19 cellular contexts compared by ENCODE assay signal in the genomic region with DNA sequence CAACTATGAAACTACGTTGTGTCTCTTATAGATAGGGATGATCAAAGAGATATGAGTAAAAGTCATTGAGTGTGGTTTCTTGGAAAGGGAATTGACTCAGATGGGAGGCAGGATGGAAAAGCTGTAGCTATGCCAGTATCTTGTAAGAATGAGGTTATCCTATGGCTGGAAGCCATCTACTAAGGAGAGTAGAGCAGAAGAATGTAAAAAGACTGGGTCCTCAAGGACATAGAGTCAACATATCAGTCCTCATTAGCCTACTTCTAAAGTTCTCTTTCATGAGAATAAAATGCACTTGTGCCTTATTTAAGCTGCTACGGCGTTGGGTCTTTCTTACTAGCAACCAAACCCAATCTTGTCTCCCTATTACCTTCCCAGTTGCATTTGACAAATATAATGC.
"Had no signal": no experiment of that assay in that cellular context is flagged by ENCODE, and none has a peak within 500 bp of the region (broad histone marks: within the 10 kb centered on the region; RNA-seq: fewer than 3 reads in every experiment).

No MANE protein-coding gene starts in this region.

- ATAC-seq: activated CD4-positive, CD25-positive, alpha-beta regulatory T cell treated with anti-CD3 and anti-CD28 coated beads, Interleukin-2, amount 50 U/mL, for 24 hours; activated CD8-positive, alpha-beta T cell treated with anti-CD3 and anti-CD28 coated beads for 36 hours; activated T-cell treated with anti-CD3 and anti-CD28 coated beads, Interleukin-2, amount 50 U/mL, for 72 hours; T-helper 17 cell had no signal

- H3K27me3 Mint-ChIP-seq: activated naive CD4-positive, alpha-beta T cell treated with anti-CD3 and anti-CD28 coated beads, Interleukin-2, amount 10 ng/mL, durations not matched to agents 7 days and 5 days had no signal

- H3K27ac Mint-ChIP-seq: activated CD8-positive, alpha-beta T cell treated with anti-CD3 and anti-CD28 coated beads for 36 hours; activated naive CD4-positive, alpha-beta T cell treated with anti-CD3 and anti-CD28 coated beads, Interleukin-2, amount 10 ng/mL, durations not matched to agents 7 days and 5 days; activated naive CD8-positive, alpha-beta T cell treated with anti-CD3 and anti-CD28 coated beads for 36 hours; activated T-cell treated with anti-CD3 and anti-CD28 coated beads, Interleukin-2, amount 50 U/mL, for 72 hours; activated T-helper 2 cell treated with anti-CD3 and anti-CD28 coated beads, Interferon-gamma antibody, Interleukin-2, Interleukin-4, amounts not matched to agents 10 μg/mL and 5 μg/mL and 100 μg/mL, durations not matched to agents 14 hours and 24 hours and 36 hours; T-helper 17 cell had no signal

- H3K4me3 Mint-ChIP-seq: activated CD8-positive, alpha-beta T cell treated with anti-CD3 and anti-CD28 coated beads for 36 hours; activated naive CD4-positive, alpha-beta T cell treated with anti-CD3 and anti-CD28 coated beads, Interleukin-2, amount 10 ng/mL, durations not matched to agents 7 days and 5 days; activated naive CD8-positive, alpha-beta T cell treated with anti-CD3 and anti-CD28 coated beads for 36 hours; activated T-cell treated with anti-CD3 and anti-CD28 coated beads, Interleukin-2, amount 50 U/mL, for 72 hours; T-helper 17 cell had no signal

- DNase-seq: activated CD4-positive, alpha-beta T cell treated with anti-CD3 and anti-CD28 coated beads for 4 hours; activated CD8-positive, alpha-beta memory T cell treated with anti-CD3 and anti-CD28 coated beads, Interleukin-2, amount 50 U/mL, for 4 hours; activated CD8-positive, alpha-beta T cell treated with anti-CD3 and anti-CD28 coated beads for 36 hours; activated gamma-delta T cell treated with Interleukin-2 at 50 U/mL for 16 hours; activated naive CD4-positive, alpha-beta T cell treated with anti-CD3 and anti-CD28 coated beads, Interleukin-2, amount 10 ng/mL, durations not matched to agents 7 days and 5 days; activated naive CD8-positive, alpha-beta T cell treated with anti-CD3 and anti-CD28 coated beads for 36 hours; activated T-cell treated with anti-CD3 and anti-CD28 coated beads, Interleukin-2, amount 50 U/mL, for 72 hours; Karpas-422; MM.1S; NCI-H1105 treated with DMSO at 0.1 percent for 48 hours; NCI-H1436 treated with DMSO at 0.1 percent for 48 hours; NCI-H187; NCI-H510A treated with DMSO at 0.1 percent for 48 hours; NK-92 treated with Interleukin-12 subunit alpha and Interleukin-12 subunit beta, amount 100 ng/mL, for 24 hours; SHP77 treated with DMSO at 0.1 percent for 48 hours; T-helper 17 cell; T-helper 9 cell had no signal

- H3K9me3 Mint-ChIP-seq: activated CD8-positive, alpha-beta T cell treated with anti-CD3 and anti-CD28 coated beads for 36 hours; activated naive CD4-positive, alpha-beta T cell treated with anti-CD3 and anti-CD28 coated beads, Interleukin-2, amount 10 ng/mL, durations not matched to agents 7 days and 5 days; activated naive CD8-positive, alpha-beta T cell treated with anti-CD3 and anti-CD28 coated beads for 36 hours; activated T-cell treated with anti-CD3 and anti-CD28 coated beads, Interleukin-2, amount 50 U/mL, for 72 hours; activated T-helper 2 cell treated with anti-CD3 and anti-CD28 coated beads, Interferon-gamma antibody, Interleukin-2, Interleukin-4, amounts not matched to agents 10 μg/mL and 5 μg/mL and 100 μg/mL, durations not matched to agents 14 hours and 24 hours and 36 hours had no signal

- H3K36me3 Mint-ChIP-seq: activated naive CD4-positive, alpha-beta T cell treated with anti-CD3 and anti-CD28 coated beads, Interleukin-2, amount 10 ng/mL, durations not matched to agents 7 days and 5 days; activated naive CD8-positive, alpha-beta T cell treated with anti-CD3 and anti-CD28 coated beads for 36 hours had no signal

- H3K4me1 Mint-ChIP-seq: activated naive CD4-positive, alpha-beta T cell treated with anti-CD3 and anti-CD28 coated beads, Interleukin-2, amount 10 ng/mL, durations not matched to agents 7 days and 5 days; activated naive CD8-positive, alpha-beta T cell treated with anti-CD3 and anti-CD28 coated beads for 36 hours; T-helper 17 cell had no signal
